In genomic region chr5:171965740-171966139, GRCh38 we compare ENCODE assay signal across 13 cellular contexts.
A peak's percentile ranks its signal among the peaks of the same experiment; 100 is the strongest.
DNase-seq lines count a peak whose midpoint lies in the region; ATAC-seq and TF ChIP-seq lines count a peak whose summit lies in the region.
"Had no signal": no experiment of that assay in that cellular context is flagged by ENCODE, and none has a peak within 500 bp of the region (broad histone marks: within the 10 kb centered on the region; RNA-seq: fewer than 3 reads in every experiment).

No MANE protein-coding gene starts in this region.

- DNase-seq in CMK (ENCODE audit: low read depth) (peak; percentile 56), MV-4-11 (lab: John Stamatoyannopoulos, UW) (peak; percentile 79), COLO829 (ENCODE audit: low spot score) (no peak), NCI-H345 (lab: John Stamatoyannopoulos, UW) (no peak), cortex of kidney (lab: John Stamatoyannopoulos, UW) (no peak)
- DNase-seq: DMS 273 treated with DMSO at 0.1 percent for 48 hours, endodermal cell, SHP77 had no signal

- no peaks in the 10 kb centered on the region for H3K36me3 ChIP-seq in neutrophil
- H3K36me3 ChIP-seq: prostate gland had no signal

- H3K36me3 Mint-ChIP-seq in activated naive CD4-positive, alpha-beta T cell treated with anti-CD3 and anti-CD28 coated beads, Interleukin-2, amount 50 U/mL, for 24 hours = peaks cover 15% of the 10 kb centered on the region

- H3K9me3 ChIP-seq in neutrophil = no peaks in the 10 kb centered on the region
- H3K9me3 ChIP-seq: prostate gland had no signal

- H3K4me3 ChIP-seq in neutrophil (ENCODE audit: low read depth in 1 of 2, low read length in 1 of 2) = no peak overlapping the region
- H3K4me3 ChIP-seq: prostate gland had no signal

- no peaks in the 10 kb centered on the region for H3K9me3 Mint-ChIP-seq in activated naive CD4-positive, alpha-beta T cell treated with anti-CD3 and anti-CD28 coated beads, Interleukin-2, amount 50 U/mL, for 24 hours

- peak overlapping the region; percentile 0 for H3K4me3 Mint-ChIP-seq in activated naive CD4-positive, alpha-beta T cell treated with anti-CD3 and anti-CD28 coated beads, Interleukin-2, amount 50 U/mL, for 24 hours
- H3K4me3 Mint-ChIP-seq: endodermal cell had no signal

- no peak for TF ChIP-seq CTCF in neutrophil (IDR thresholded peaks at IDR 0.05)

- no peaks in the 10 kb centered on the region for H3K27me3 ChIP-seq in neutrophil

- H3K27ac Mint-ChIP-seq in activated naive CD4-positive, alpha-beta T cell treated with anti-CD3 and anti-CD28 coated beads, Interleukin-2, amount 50 U/mL, for 24 hours = peak overlapping the region; percentile 93

- peaks cover 3 to 23% of the 10 kb centered on the region in 2 experiments for H3K4me1 ChIP-seq in neutrophil (ENCODE audit: control insufficient read depth in 1 of 2, insufficient read depth in 1 of 2, low read depth in 1 of 2, low read length in 1 of 2)
- H3K4me1 ChIP-seq: prostate gland had no signal

- ATAC-seq in GM18517 (IDR thresholded peaks at IDR 0.05; ENCODE audit: unreplicated experiment) = no peak
- ATAC-seq: HCT116 had no signal

- H3K27ac ChIP-seq in neutrophil = peak overlapping the region; percentile 59
- H3K27ac ChIP-seq: prostate gland had no signal

- H3K4me1 Mint-ChIP-seq in activated naive CD4-positive, alpha-beta T cell treated with anti-CD3 and anti-CD28 coated beads, Interleukin-2, amount 50 U/mL, for 24 hours = peaks cover 84% of the 10 kb centered on the region

- H3K27me3 Mint-ChIP-seq in activated naive CD4-positive, alpha-beta T cell treated with anti-CD3 and anti-CD28 coated beads, Interleukin-2, amount 50 U/mL, for 24 hours = no peaks in the 10 kb centered on the region

Comparison
In these comparisons a context has a peak if more than half of its experiments do, and no peak if none do; other contexts are left out.
1. DNase-seq: peak in CMK (single experiment) and MV-4-11 (single experiment); none in COLO829 (single experiment), NCI-H345 (single experiment) and cortex of kidney (single experiment).